Comparison of ENCODE assay signal across 9 cellular contexts in genomic region chr14:59507063-59507751, GRCh38. TPM values are rescaled to one million over a fixed set of nuclear protein-coding genes. Genes with fewer than 3 reads are reported as not detected.
A peak's percentile ranks its signal among the peaks of the same experiment; 100 is the strongest.
DNase-seq lines count a peak whose midpoint lies in the region; ATAC-seq and TF ChIP-seq lines count a peak whose summit lies in the region.
"Had no signal": no experiment of that assay in that cellular context is flagged by ENCODE, and none has a peak within 500 bp of the region (broad histone marks: within the 10 kb centered on the region; RNA-seq: fewer than 3 reads in every experiment).

No MANE protein-coding gene starts in this region.

- DNase-seq in DND-41 (peak; percentile 63), HuH-7 (ENCODE audit: low spot score) (peak; percentile 59), NOMO-1 treated with DMSO at 0.1 percent for 48 hours (lab: John Stamatoyannopoulos, UW; ENCODE audit: unreplicated experiment) (peak; percentile 44), cardiac muscle cell (ENCODE audit: low read depth in 1 of 2, low spot score in 1 of 2) (peak; percentile 66 to 72), retina (peak; percentile 75), foreskin melanocyte (no peak)
- peak; percentile 51 to 56 for DNase-seq in activated T-cell treated with anti-CD3 and anti-CD28 coated beads, Interleukin-2, amount 50 U/mL, for 72 hours

- H3K4me1 Mint-ChIP-seq in activated T-cell treated with anti-CD3 and anti-CD28 coated beads, Interleukin-2, amount 50 U/mL, for 72 hours (ENCODE audit: low read depth) = no peaks in the 10 kb centered on the region

- TF ChIP-seq CTCF in DND-41 (IDR thresholded peaks at IDR 0.05; ENCODE audit: borderline replicate concordance, extremely low read depth, low read length, poor library complexity, severe bottlenecking) (peak; percentile 85), cardiac muscle cell (IDR thresholded peaks at IDR 0.05; ENCODE audit: low read depth, low read length) (peak; percentile 98)

- H3K4me3 ChIP-seq in DND-41 (ENCODE audit: low read depth in 1 of 2, low read length in 2 of 2) (no peak overlapping the region), cardiac muscle cell (no peak overlapping the region)

- H3K9me3 ChIP-seq in DND-41 (ENCODE audit: insufficient read depth, low read length, severe bottlenecking) = no peaks in the 10 kb centered on the region
- no peaks in the 10 kb centered on the region for H3K9me3 ChIP-seq in cardiac muscle cell (ENCODE audit: low read depth)

- peaks cover 3% of the 10 kb centered on the region; the same call in 1 of the 2 replicates for H4K20me1 ChIP-seq in DND-41 (ENCODE audit: insufficient read depth, low read length)

- peaks cover 9% of the 10 kb centered on the region; the same call in 1 of the 2 replicates for H3K4me1 ChIP-seq in DND-41 (ENCODE audit: insufficient read depth, low read length)
- H3K4me1 ChIP-seq in cardiac muscle cell (ENCODE audit: low read depth) = no peaks in the 10 kb centered on the region

- H3K36me3 ChIP-seq in DND-41 (ENCODE audit: insufficient read depth, low read length) (peaks cover 12% of the 10 kb centered on the region; the same call in 1 of the 2 replicates), cardiac muscle cell (peaks cover 15% of the 10 kb centered on the region)

- H3K9ac ChIP-seq in DND-41 (ENCODE audit: low read depth, low read length) = no peak overlapping the region

- H3K36me3 Mint-ChIP-seq in activated T-cell treated with anti-CD3 and anti-CD28 coated beads, Interleukin-2, amount 50 U/mL, for 72 hours (ENCODE audit: insufficient read depth in 2 of 2) = peaks cover 0 to 1% of the 10 kb centered on the region in 2 donors

- ATAC-seq in DND-41 (ENCODE audit: insufficient read depth, low read depth) (peak; percentile 83), GM21447 (IDR thresholded peaks at IDR 0.05; ENCODE audit: unreplicated experiment) (peak; percentile 81)
- ATAC-seq in activated T-cell treated with anti-CD3 and anti-CD28 coated beads, Interleukin-2, amount 50 U/mL, for 72 hours (replicated peaks in 1 of 2) = peak; percentile 74

- no peaks in the 10 kb centered on the region for H3K79me2 ChIP-seq in DND-41 (ENCODE audit: insufficient read depth, low read length)

- no peak overlapping the region for H3K4me3 Mint-ChIP-seq in activated T-cell treated with anti-CD3 and anti-CD28 coated beads, Interleukin-2, amount 50 U/mL, for 72 hours
- H3K4me3 Mint-ChIP-seq: activated naive CD8-positive, alpha-beta T cell had no signal

- H3K27me3 Mint-ChIP-seq in activated T-cell treated with anti-CD3 and anti-CD28 coated beads, Interleukin-2, amount 50 U/mL, for 72 hours (ENCODE audit: low read depth) = peaks cover 6% of the 10 kb centered on the region

- no peak overlapping the region for H3K4me2 ChIP-seq in DND-41 (ENCODE audit: insufficient read depth, low read length)

- no peak overlapping the region for H3K27ac ChIP-seq in DND-41 (ENCODE audit: low read length)
- H3K27ac ChIP-seq in cardiac muscle cell = no peak overlapping the region

- H3K27ac Mint-ChIP-seq in activated T-cell treated with anti-CD3 and anti-CD28 coated beads, Interleukin-2, amount 50 U/mL, for 72 hours = no peak overlapping the region
- H3K27ac Mint-ChIP-seq: activated naive CD8-positive, alpha-beta T cell had no signal

- H3K9me3 Mint-ChIP-seq in activated T-cell treated with anti-CD3 and anti-CD28 coated beads, Interleukin-2, amount 50 U/mL, for 72 hours = no peaks in the 10 kb centered on the region

- no peak overlapping the region for H2AFZ ChIP-seq in DND-41 (ENCODE audit: low read depth, low read length)

- H3K27me3 ChIP-seq in DND-41 (ENCODE audit: insufficient read depth, low read length, poor library complexity) (no peaks in the 10 kb centered on the region), cardiac muscle cell (no peaks in the 10 kb centered on the region)

RNA-seq across cellular contexts. Expression of gene JKAMP, which starts 22.9 kb away (rescaled TPM):
- 10 to 100 TPM; 18.3 to 21.0 TPM for total RNA-seq in activated T-cell treated with anti-CD3 and anti-CD28 coated beads, Interleukin-2, amount 50 U/mL, for 72 hours
- total RNA-seq in cardiac muscle cell = 52.0 and 57.8 TPM in 2 replicates
- polyA plus RNA-seq in cardiac muscle cell = 77.3 and 80.2 TPM in 2 replicates

RNA-seq across cellular contexts. Expression of gene L3HYPDH, which starts 23.0 kb away (rescaled TPM):
- 10 to 100 TPM in 1 of 2 donors, 1 to 10 TPM in 1; 8.6 to 10.9 TPM for total RNA-seq in activated T-cell treated with anti-CD3 and anti-CD28 coated beads, Interleukin-2, amount 50 U/mL, for 72 hours
- 29.4 and 37.8 TPM in 2 replicates for total RNA-seq in cardiac muscle cell
- polyA plus RNA-seq in cardiac muscle cell = 22.1 and 29.4 TPM in 2 replicates

RNA-seq across cellular contexts. Expression of gene GPR135, which starts 42.0 kb away (rescaled TPM):
- total RNA-seq in activated T-cell treated with anti-CD3 and anti-CD28 coated beads, Interleukin-2, amount 50 U/mL, for 72 hours = 1 to 10 TPM in 1 of 2 donors, under 1 TPM in 1; 0.74 to 1.1 TPM
- 5.6 and 11.0 TPM in 2 replicates for total RNA-seq in cardiac muscle cell
- polyA plus RNA-seq in cardiac muscle cell = 1.7 and 4.0 TPM in 2 replicates
